ENCODE assay signal across 20 cellular contexts in genomic region chr2:88932677-88933076, GRCh38.
"Had no signal": no experiment of that assay in that cellular context is flagged by ENCODE, and none has a peak within 500 bp of the region (broad histone marks: within the 10 kb centered on the region; RNA-seq: fewer than 3 reads in every experiment).

No MANE protein-coding gene starts in this region.

- H3K27ac ChIP-seq: brain microvascular endothelial cell, foreskin keratinocyte, right lobe of liver, skin epidermis, testis, transverse colon had no signal

- DNase-seq: activated CD4-positive, alpha-beta memory T cell treated with anti-CD3 and anti-CD28 coated beads for 36 hours; activated CD4-positive, alpha-beta T cell treated with anti-CD3 and anti-CD28 coated beads for 48 hours; activated CD8-positive, alpha-beta memory T cell treated with anti-CD3 and anti-CD28 coated beads, Interleukin-2, amount 50 U/mL, for 48 hours; activated gamma-delta T cell treated with Interleukin-2 at 50 U/mL for 16 hours; activated naive CD4-positive, alpha-beta T cell treated with anti-CD3 and anti-CD28 coated beads, Interleukin-2, amount 50 U/mL, for 16 hours; activated T-cell treated with anti-CD3 and anti-CD28 coated beads, Interleukin-2, amount 50 U/mL, for 4 hours; amniotic stem cell; brain microvascular endothelial cell; central memory CD4-positive, alpha-beta T cell; foreskin keratinocyte; mammary epithelial cell; right lobe of liver; stimulated activated CD4-positive, alpha-beta T cell treated with anti-CD3 and anti-CD28 coated beads, Interleukin-12 subunit alpha, Interleukin-12 subunit beta, amount 100 ng/mL, for 4 hours; stimulated activated CD4-positive, alpha-beta T cell treated with anti-CD3 and anti-CD28 coated beads, Interleukin-4, amount 100 ng/mL, for 1 hour; stimulated activated naive CD8-positive, alpha-beta T cell treated with anti-CD3 and anti-CD28 coated beads, Interleukin-15, Interleukin-2, amounts not matched to agents 100 U/mL and 50 U/mL, for 24 hours; testis; transverse colon had no signal

- H3K27me3 ChIP-seq: brain microvascular endothelial cell, foreskin keratinocyte, right lobe of liver, testis had no signal

- H3K9me3 ChIP-seq: right lobe of liver, testis, transverse colon had no signal

- H3K36me3 ChIP-seq: brain microvascular endothelial cell, right lobe of liver, transverse colon had no signal

- H3K4me3 ChIP-seq: right lobe of liver, skin epidermis, testis, transverse colon had no signal

- ATAC-seq: activated T-cell treated with anti-CD3 and anti-CD28 coated beads, Interleukin-2, amount 50 U/mL, for 4 hours; activated T-helper 17 cell treated with anti-CD3 and anti-CD28 coated beads, Interleukin-2, amount 50 U/mL, for 72 hours; esophagus mucosa; foreskin keratinocyte; right lobe of liver; stimulated activated naive CD8-positive, alpha-beta T cell treated with anti-CD3 and anti-CD28 coated beads, Interleukin-15, Interleukin-2, amounts not matched to agents 100 U/mL and 50 U/mL, for 24 hours had no signal

- H3K4me1 ChIP-seq: foreskin keratinocyte, right lobe of liver, testis, transverse colon had no signal
